ENCODE assay signal across 8 cellular contexts in the genomic region with DNA sequence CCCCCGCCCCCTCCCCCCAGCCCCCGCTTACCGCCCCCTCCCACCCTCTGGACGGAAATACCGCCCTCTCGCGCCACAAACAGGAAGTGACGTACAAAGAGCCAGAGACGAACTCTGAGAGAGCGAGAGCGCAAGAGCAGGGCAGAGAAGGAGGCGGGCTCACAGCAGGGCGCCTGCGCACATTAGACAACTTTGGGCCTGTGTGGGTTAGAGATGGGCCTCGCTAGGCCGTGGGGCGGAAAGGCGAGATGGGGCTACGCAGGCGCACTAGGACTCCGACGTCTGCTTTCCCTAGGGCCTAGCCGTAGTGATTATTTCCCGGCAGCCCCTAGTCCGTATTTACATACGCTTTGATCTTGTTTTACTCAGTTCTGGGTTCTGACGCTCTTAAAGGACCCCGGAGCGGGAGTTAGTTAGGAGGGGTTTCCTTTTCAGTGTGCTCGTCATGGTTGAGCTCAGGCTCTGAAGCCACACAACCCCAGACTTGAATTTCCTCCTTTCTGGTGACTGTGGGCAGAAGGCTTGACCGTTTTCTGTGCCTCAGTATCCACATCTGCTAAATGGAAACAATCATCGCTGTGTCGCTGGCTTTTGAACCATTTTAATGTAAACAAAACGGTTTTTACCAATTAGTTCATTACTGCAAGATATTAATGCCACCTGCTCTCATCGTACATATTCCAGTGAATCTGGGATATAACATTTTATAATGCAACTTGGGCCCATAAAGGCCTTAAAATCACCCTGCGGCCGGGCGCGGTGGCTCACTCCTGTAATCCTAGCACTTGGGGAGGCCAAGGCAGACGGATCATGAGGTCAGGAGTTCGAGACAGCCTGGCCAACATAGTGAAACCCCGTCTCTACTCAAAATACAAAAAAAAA. TPM values are rescaled to one million over a fixed set of nuclear protein-coding genes. Genes with fewer than 3 reads are reported as not detected.
DNase-seq lines count a peak whose midpoint lies in the region; ATAC-seq and TF ChIP-seq lines count a peak whose summit lies in the region.

No MANE protein-coding gene starts in this region.

- H3K4me1 Mint-ChIP-seq in activated T-cell treated with anti-CD3 and anti-CD28 coated beads, Interleukin-2, amount 50 U/mL, for 4 hours (ENCODE audit: low read depth) = peaks cover 43% of the 10 kb centered on the region

- H3K9me3 ChIP-seq in esophagus (ENCODE audit: control insufficient read depth in 2 of 2, insufficient read depth in 1 of 2, low read depth in 1 of 2, low read length in 1 of 2) = no peaks in the 10 kb centered on the region
- H3K9me3 ChIP-seq in mucosa of rectum (ENCODE audit: control insufficient read depth in 2 of 2, low read length in 2 of 2) = no peaks in the 10 kb centered on the region

- TF ChIP-seq EP300 in Ishikawa (IDR thresholded peaks at IDR 0.05; ENCODE audit: borderline replicate concordance) = no peak

- WGBS in esophagus, 2 donors = 11 to 12% methylated on average over 41 to 42 of the region's 42 CpGs

- peak; percentile 63 for ATAC-seq in GM21619 (IDR thresholded peaks at IDR 0.05; ENCODE audit: unreplicated experiment)
- peak; percentile 84 to 87 for ATAC-seq in activated T-cell treated with anti-CD3 and anti-CD28 coated beads, Interleukin-2, amount 50 U/mL, for 4 hours

- no peak for TF ChIP-seq RAD21 in Ishikawa (IDR thresholded peaks at IDR 0.05; ENCODE audit: low read depth)

- no peaks in the 10 kb centered on the region for H3K9me3 Mint-ChIP-seq in activated T-cell treated with anti-CD3 and anti-CD28 coated beads, Interleukin-2, amount 50 U/mL, for 4 hours

- DNase-seq in DMS53 (lab: John Stamatoyannopoulos, UW) (peak; percentile 100), OCI-M2 (lab: John Stamatoyannopoulos, UW; ENCODE audit: unreplicated experiment) (peak; percentile 99)
- peak; percentile 96 for DNase-seq in activated T-cell treated with anti-CD3 and anti-CD28 coated beads, Interleukin-2, amount 50 U/mL, for 4 hours
- peak; percentile 91 to 98 for DNase-seq in stimulated activated CD8-positive, alpha-beta memory T cell treated with anti-CD3 and anti-CD28 coated beads, Interleukin-4, amount 100 ng/mL, for 4 hours (ENCODE audit: low read depth in 2 of 2, low spot score in 1 of 2)

- H3K27me3 Mint-ChIP-seq in activated T-cell treated with anti-CD3 and anti-CD28 coated beads, Interleukin-2, amount 50 U/mL, for 4 hours (ENCODE audit: low read depth) = no peaks in the 10 kb centered on the region

- no peaks in the 10 kb centered on the region for H3K36me3 Mint-ChIP-seq in activated T-cell treated with anti-CD3 and anti-CD28 coated beads, Interleukin-2, amount 50 U/mL, for 4 hours (ENCODE audit: insufficient read depth)

- H3K27ac ChIP-seq in esophagus (ENCODE audit: low read depth in 2 of 2, low read length in 1 of 2) (peak overlapping the region; percentile 93 to 95), mucosa of rectum (ENCODE audit: low read depth in 2 of 2, low read length in 2 of 2) (peak overlapping the region; percentile 96)

- peak overlapping the region; percentile 84 to 93 for H3K9ac ChIP-seq in mucosa of rectum (ENCODE audit: low read depth in 1 of 2, low read length in 2 of 2)

- H3K36me3 ChIP-seq in esophagus (ENCODE audit: control insufficient read depth in 2 of 2, insufficient read depth in 2 of 2, low read length in 1 of 2) = peaks cover 0 to 3% of the 10 kb centered on the region in 2 donors
- peaks cover 0 to 6% of the 10 kb centered on the region in 2 donors for H3K36me3 ChIP-seq in mucosa of rectum (ENCODE audit: control insufficient read depth in 2 of 2, insufficient read depth in 2 of 2, low read length in 2 of 2)

- H3K27me3 ChIP-seq in esophagus (ENCODE audit: control insufficient read depth in 1 of 2, insufficient read depth in 2 of 2, low read length in 2 of 2) = no peaks in the 10 kb centered on the region
- no peaks in the 10 kb centered on the region for H3K27me3 ChIP-seq in mucosa of rectum (ENCODE audit: control insufficient read depth in 2 of 2, insufficient read depth in 2 of 2, low read length in 2 of 2)

- H3K4me3 ChIP-seq in esophagus (ENCODE audit: low read depth in 1 of 2, low read length in 2 of 2) (peak overlapping the region; percentile 86 to 88), mucosa of rectum (ENCODE audit: low read length in 2 of 2) (peak overlapping the region; percentile 70 to 87)

- H3K4me1 ChIP-seq in esophagus (ENCODE audit: control insufficient read depth in 2 of 2, insufficient read depth in 2 of 2, low read length in 1 of 2) (peaks cover 9 to 17% of the 10 kb centered on the region in 2 donors), mucosa of rectum (ENCODE audit: control insufficient read depth in 2 of 2, insufficient read depth in 2 of 2, low read length in 2 of 2) (peaks cover 25 to 30% of the 10 kb centered on the region in 2 donors)

- peak overlapping the region; percentile 81 for H3K4me3 Mint-ChIP-seq in activated T-cell treated with anti-CD3 and anti-CD28 coated beads, Interleukin-2, amount 50 U/mL, for 4 hours

TF ChIP-seq in Ishikawa, 13 proteins besides CTCF, POLR2A, EP300 and RAD21:
- TF ChIP-seq, protein P1, sequence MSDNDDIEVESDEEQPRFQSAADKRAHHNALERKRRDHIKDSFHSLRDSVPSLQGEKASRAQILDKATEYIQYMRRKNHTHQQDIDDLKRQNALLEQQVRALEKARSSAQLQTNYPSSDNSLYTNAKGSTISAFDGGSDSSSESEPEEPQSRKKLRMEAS (IDR thresholded peaks at IDR 0.05) = peak; percentile 46; the same call in 1 of the 2 replicates
- TF ChIP-seq TAF1 (IDR thresholded peaks at IDR 0.05; ENCODE audit: low read depth) (0 out of 2 replicates have a peak, but pooled peaks have one; percentile 16), CEBPB (IDR thresholded peaks at IDR 0.05) (no peak), EGR1 (IDR thresholded peaks at IDR 0.05) (no peak), YY1 (IDR thresholded peaks at IDR 0.05; ENCODE audit: low read depth) (no peak), TEAD4 (IDR thresholded peaks at IDR 0.05) (no peak), CREB1 (IDR thresholded peaks at IDR 0.05; ENCODE audit: low read depth) (peak; percentile 60), ZBTB7A (IDR thresholded peaks at IDR 0.05; ENCODE audit: low read depth) (no peak), FOXM1 (IDR thresholded peaks at IDR 0.05; ENCODE audit: borderline replicate concordance, low read depth) (no peak), NFIC (IDR thresholded peaks at IDR 0.05) (no peak), TCF12 (IDR thresholded peaks at IDR 0.05; ENCODE audit: low read depth) (peak; percentile 3; the same call in 1 of the 2 replicates)
- TF ChIP-seq, protein P2, sequence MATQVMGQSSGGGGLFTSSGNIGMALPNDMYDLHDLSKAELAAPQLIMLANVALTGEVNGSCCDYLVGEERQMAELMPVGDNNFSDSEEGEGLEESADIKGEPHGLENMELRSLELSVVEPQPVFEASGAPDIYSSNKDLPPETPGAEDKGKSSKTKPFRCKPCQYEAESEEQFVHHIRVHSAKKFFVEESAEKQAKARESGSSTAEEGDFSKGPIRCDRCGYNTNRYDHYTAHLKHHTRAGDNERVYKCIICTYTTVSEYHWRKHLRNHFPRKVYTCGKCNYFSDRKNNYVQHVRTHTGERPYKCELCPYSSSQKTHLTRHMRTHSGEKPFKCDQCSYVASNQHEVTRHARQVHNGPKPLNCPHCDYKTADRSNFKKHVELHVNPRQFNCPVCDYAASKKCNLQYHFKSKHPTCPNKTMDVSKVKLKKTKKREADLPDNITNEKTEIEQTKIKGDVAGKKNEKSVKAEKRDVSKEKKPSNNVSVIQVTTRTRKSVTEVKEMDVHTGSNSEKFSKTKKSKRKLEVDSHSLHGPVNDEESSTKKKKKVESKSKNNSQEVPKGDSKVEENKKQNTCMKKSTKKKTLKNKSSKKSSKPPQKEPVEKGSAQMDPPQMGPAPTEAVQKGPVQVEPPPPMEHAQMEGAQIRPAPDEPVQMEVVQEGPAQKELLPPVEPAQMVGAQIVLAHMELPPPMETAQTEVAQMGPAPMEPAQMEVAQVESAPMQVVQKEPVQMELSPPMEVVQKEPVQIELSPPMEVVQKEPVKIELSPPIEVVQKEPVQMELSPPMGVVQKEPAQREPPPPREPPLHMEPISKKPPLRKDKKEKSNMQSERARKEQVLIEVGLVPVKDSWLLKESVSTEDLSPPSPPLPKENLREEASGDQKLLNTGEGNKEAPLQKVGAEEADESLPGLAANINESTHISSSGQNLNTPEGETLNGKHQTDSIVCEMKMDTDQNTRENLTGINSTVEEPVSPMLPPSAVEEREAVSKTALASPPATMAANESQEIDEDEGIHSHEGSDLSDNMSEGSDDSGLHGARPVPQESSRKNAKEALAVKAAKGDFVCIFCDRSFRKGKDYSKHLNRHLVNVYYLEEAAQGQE (IDR thresholded peaks at IDR 0.05; ENCODE audit: low read depth) = no peak
- TF ChIP-seq, protein P3, sequence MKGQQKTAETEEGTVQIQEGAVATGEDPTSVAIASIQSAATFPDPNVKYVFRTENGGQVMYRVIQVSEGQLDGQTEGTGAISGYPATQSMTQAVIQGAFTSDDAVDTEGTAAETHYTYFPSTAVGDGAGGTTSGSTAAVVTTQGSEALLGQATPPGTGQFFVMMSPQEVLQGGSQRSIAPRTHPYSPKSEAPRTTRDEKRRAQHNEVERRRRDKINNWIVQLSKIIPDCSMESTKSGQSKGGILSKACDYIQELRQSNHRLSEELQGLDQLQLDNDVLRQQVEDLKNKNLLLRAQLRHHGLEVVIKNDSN (IDR thresholded peaks at IDR 0.05) = no peak

RNA-seq across cellular contexts. Expression of a gene that starts 0.4 kb away (rescaled TPM):
- total RNA-seq in activated T-cell treated with anti-CD3 and anti-CD28 coated beads, Interleukin-2, amount 50 U/mL, for 4 hours = 100 to 1,000 TPM; 147 to 158 (median 151) TPM
- polyA plus RNA-seq in esophagus = 10 to 100 TPM; 51.9 to 56.0 TPM

RNA-seq across cellular contexts. Expression of a gene that starts 59.1 kb away (rescaled TPM):
- under 1 TPM in 2 of 3 donors, not detected in 1; 0.32 to 0.43 TPM for total RNA-seq in activated T-cell treated with anti-CD3 and anti-CD28 coated beads, Interleukin-2, amount 50 U/mL, for 4 hours
- polyA plus RNA-seq in esophagus = under 1 TPM; 0.06 to 0.07 TPM

Comparison
In these comparisons a context has a peak if more than half of its experiments do, and no peak if none do; other contexts are left out.
1. Peak in every context shown above with its lines: DNase-seq, ATAC-seq, H3K4me3 ChIP-seq and H3K27ac ChIP-seq.